14 cellular contexts compared by ENCODE assay signal in genomic region chr11:36487619-36488018, GRCh38. TPM values are rescaled to one million over a fixed set of nuclear protein-coding genes. Genes with fewer than 3 reads are reported as not detected.
DNase-seq lines count a peak whose midpoint lies in the region; ATAC-seq and TF ChIP-seq lines count a peak whose summit lies in the region.
"Had no signal": no experiment of that assay in that cellular context is flagged by ENCODE, and none has a peak within 500 bp of the region (broad histone marks: within the 10 kb centered on the region; RNA-seq: fewer than 3 reads in every experiment).

No MANE protein-coding gene starts in this region.

- CTCF ChIA-PET in activated CD4-positive, alpha-beta T cell treated with anti-CD3 and anti-CD28 coated beads for 36 hours (lab: Charles Lee), result interaction anchor here (0.6 to 3.1 kb wide), 9 partner anchors 9 to 359 kb away, joined by 3 to 21 read pairs (median 3); no protein-coding TSS in a partner anchor

- intact Hi-C loops in activated CD4-positive, alpha-beta T cell treated with anti-CD3 and anti-CD28 coated beads for 36 hours (cut with DNase I, micrococcal nuclease), result no loop called here

- peak overlapping the region; percentile 49 for H3K27ac Mint-ChIP-seq in activated CD4-positive, alpha-beta T cell treated with anti-CD3 and anti-CD28 coated beads for 36 hours
- H3K27ac Mint-ChIP-seq: activated naive CD4-positive, alpha-beta T cell treated with anti-CD3 and anti-CD28 coated beads, Interleukin-2, amount 10 ng/mL, durations not matched to agents 7 days and 5 days had no signal

- no peaks in the 10 kb centered on the region for H3K9me3 Mint-ChIP-seq in activated CD4-positive, alpha-beta T cell treated with anti-CD3 and anti-CD28 coated beads for 36 hours (ENCODE audit: low read depth)

- no peaks in the 10 kb centered on the region for H3K27me3 Mint-ChIP-seq in activated CD4-positive, alpha-beta T cell treated with anti-CD3 and anti-CD28 coated beads for 36 hours
- H3K27me3 Mint-ChIP-seq: activated naive CD4-positive, alpha-beta T cell treated with anti-CD3 and anti-CD28 coated beads, Interleukin-2, amount 10 ng/mL, durations not matched to agents 7 days and 5 days had no signal

- H3K9ac ChIP-seq in MM.1S (ENCODE audit: low read length) (no peak overlapping the region), skeletal muscle satellite cell (ENCODE audit: low read depth, low read length) (peak overlapping the region; percentile 48)

- H3K36me3 ChIP-seq in MM.1S (replicated peaks; ENCODE audit: insufficient read depth, low read length) (peaks cover 5% of the 10 kb centered on the region; the same call in 1 of the 2 replicates), brain microvascular endothelial cell (replicated peaks) (peaks cover 43% of the 10 kb centered on the region), skeletal muscle satellite cell (ENCODE audit: insufficient read depth, low read length) (peaks cover 68% of the 10 kb centered on the region), Peyer's patch (peaks cover 0 to 82% (median 0%) of the 10 kb centered on the region in 3 donors)

- peak overlapping the region; percentile 12; the same call in 1 of the 2 replicates for H3K27ac ChIP-seq in MM.1S (ENCODE audit: low read length)
- H3K27ac ChIP-seq in brain microvascular endothelial cell, result peak overlapping the region; percentile 26
- H3K27ac ChIP-seq in Peyer's patch, result no peak overlapping the region
- H3K27ac ChIP-seq: A549, thoracic aorta had no signal

- no peak overlapping the region for H3K4me3 Mint-ChIP-seq in activated CD4-positive, alpha-beta T cell treated with anti-CD3 and anti-CD28 coated beads for 36 hours
- H3K4me3 Mint-ChIP-seq: activated naive CD4-positive, alpha-beta T cell treated with anti-CD3 and anti-CD28 coated beads, Interleukin-2, amount 10 ng/mL, durations not matched to agents 7 days and 5 days had no signal

- H3K4me1 ChIP-seq in MM.1S (ENCODE audit: low read length) (peaks cover 18% of the 10 kb centered on the region), skeletal muscle satellite cell (ENCODE audit: control insufficient read depth, insufficient read depth, low read length) (peaks cover 9% of the 10 kb centered on the region), Peyer's patch (peaks cover 0 to 4% (median 0%) of the 10 kb centered on the region in 4 donors)
- H3K4me1 ChIP-seq: A549 had no signal

- H3K4me3 ChIP-seq in MM.1S (ENCODE audit: low read length), result no peak overlapping the region; the same call in 1 of the 2 replicates
- no peak overlapping the region for H3K4me3 ChIP-seq in brain microvascular endothelial cell (ENCODE audit: low read depth, low read length)
- no peak overlapping the region for H3K4me3 ChIP-seq in skeletal muscle satellite cell (ENCODE audit: low read length)
- no peak overlapping the region for H3K4me3 ChIP-seq in Peyer's patch
- H3K4me3 ChIP-seq: A549, thoracic aorta had no signal

- H3K4me2 ChIP-seq in MM.1S (ENCODE audit: low read depth, low read length), result peak overlapping the region; percentile 59; the same call in 1 of the 2 replicates
- no peak overlapping the region for H3K4me2 ChIP-seq in skeletal muscle satellite cell (ENCODE audit: low read length)
- H3K4me2 ChIP-seq: A549 had no signal

- H3K9me2 ChIP-seq in MM.1S (replicated peaks; ENCODE audit: insufficient read depth, low read length), result no peaks in the 10 kb centered on the region

- H3K27me3 ChIP-seq in MM.1S (replicated peaks; ENCODE audit: insufficient read depth, low read length) (no peaks in the 10 kb centered on the region), brain microvascular endothelial cell (replicated peaks) (no peaks in the 10 kb centered on the region), skeletal muscle satellite cell (ENCODE audit: control insufficient read depth, insufficient read depth, low read length) (no peaks in the 10 kb centered on the region), Peyer's patch (no peaks in the 10 kb centered on the region)

- no peak for TF ChIP-seq POLR2A in Peyer's patch (IDR thresholded peaks at IDR 0.05)

- in situ Hi-C loops in brain microvascular endothelial cell (cut with HindIII; ENCODE audit: low pct_ligation_motif_present, low sequenced_read_pairs), result loop anchor here (25.0 kb wide), 1 partner anchor 200 kb away; the partner anchor contains the start of genes COMMD9 and PRR5L

- no peak for ATAC-seq in activated CD4-positive, alpha-beta T cell treated with anti-CD3 and anti-CD28 coated beads for 36 hours
- ATAC-seq: A549 had no signal

- H2AFZ ChIP-seq in MM.1S (ENCODE audit: low read length), result no peak overlapping the region

- peaks cover 7% of the 10 kb centered on the region; the same call in 1 of the 2 replicates for H3F3A ChIP-seq in MM.1S (ENCODE audit: insufficient read depth, low read length)

- no peak for DNase-seq in activated CD4-positive, alpha-beta T cell treated with anti-CD3 and anti-CD28 coated beads for 36 hours
- no peak for DNase-seq in activated CD4-positive, alpha-beta T cell treated with anti-CD3 and anti-CD28 coated beads for 1 hour
- DNase-seq in MM.1S (peak; percentile 20), brain microvascular endothelial cell (no peak), Peyer's patch (no peak), NCI-H1092 treated with DMSO at 0.1 percent for 48 hours (lab: John Stamatoyannopoulos, UW) (no peak), SKM-1 treated with dmso at 0.1 percent for 144 hours (lab: John Stamatoyannopoulos, UW; ENCODE audit: unreplicated experiment) (no peak)
- DNase-seq: activated naive CD4-positive, alpha-beta T cell treated with anti-CD3 and anti-CD28 coated beads, Interleukin-2, amount 10 ng/mL, durations not matched to agents 7 days and 5 days; NCI-H1417; NCI-H510A; RPMI8226 had no signal

- H3K9me3 ChIP-seq in MM.1S (replicated peaks; ENCODE audit: insufficient read depth, low read length) (no peaks in the 10 kb centered on the region), skeletal muscle satellite cell (replicated peaks; ENCODE audit: low read length) (no peaks in the 10 kb centered on the region), Peyer's patch (no peaks in the 10 kb centered on the region)
- H3K9me3 ChIP-seq: A549, thoracic aorta had no signal

- peaks cover 30% of the 10 kb centered on the region for H3K4me1 Mint-ChIP-seq in activated CD4-positive, alpha-beta T cell treated with anti-CD3 and anti-CD28 coated beads for 36 hours

- POLR2A ChIA-PET in activated CD4-positive, alpha-beta T cell treated with anti-CD3 and anti-CD28 coated beads for 36 hours (lab: Charles Lee), result no interaction called here

- H3K36me3 Mint-ChIP-seq in activated CD4-positive, alpha-beta T cell treated with anti-CD3 and anti-CD28 coated beads for 36 hours (ENCODE audit: low read depth), result peaks cover 59% of the 10 kb centered on the region

- TF ChIP-seq CTCF in MM.1S (IDR thresholded peaks at IDR 0.05; ENCODE audit: low read length) (no peak), brain microvascular endothelial cell (IDR thresholded peaks at IDR 0.05; ENCODE audit: low read depth, low read length, missing control alignments) (no peak), Peyer's patch (IDR thresholded peaks at IDR 0.05) (no peak)

- H4K20me1 ChIP-seq in MM.1S (ENCODE audit: insufficient read depth, low read length), result no peaks in the 10 kb centered on the region

- H3K79me2 ChIP-seq in MM.1S (ENCODE audit: low read length), result peaks cover 10% of the 10 kb centered on the region; the same call in 1 of the 2 replicates

RNA-seq across cellular contexts. Expression of gene TRAF6, which starts 22.5 kb away (rescaled TPM):
- total RNA-seq in activated CD4-positive, alpha-beta T cell treated with anti-CD3 and anti-CD28 coated beads for 36 hours, result 10 to 100 TPM; 11.1 to 12.5 TPM
- total RNA-seq in skeletal muscle satellite cell (2012; rRNA removed), result 6.1 and 6.8 TPM in 2 replicates
- 10 to 100 TPM in 3 of 4 donors, 1 to 10 TPM in 1; 6.6 to 25.1 (median 18.4) TPM for total RNA-seq in Peyer's patch

Comparison
In these comparisons a context has a peak if more than half of its experiments do, and no peak if none do; other contexts are left out.
1. H3K27ac ChIP-seq: peak in MM.1S (single experiment) and brain microvascular endothelial cell (single experiment); none in Peyer's patch (0 of 4).